ENCODE assay signal across 8 cellular contexts in the genomic region with DNA sequence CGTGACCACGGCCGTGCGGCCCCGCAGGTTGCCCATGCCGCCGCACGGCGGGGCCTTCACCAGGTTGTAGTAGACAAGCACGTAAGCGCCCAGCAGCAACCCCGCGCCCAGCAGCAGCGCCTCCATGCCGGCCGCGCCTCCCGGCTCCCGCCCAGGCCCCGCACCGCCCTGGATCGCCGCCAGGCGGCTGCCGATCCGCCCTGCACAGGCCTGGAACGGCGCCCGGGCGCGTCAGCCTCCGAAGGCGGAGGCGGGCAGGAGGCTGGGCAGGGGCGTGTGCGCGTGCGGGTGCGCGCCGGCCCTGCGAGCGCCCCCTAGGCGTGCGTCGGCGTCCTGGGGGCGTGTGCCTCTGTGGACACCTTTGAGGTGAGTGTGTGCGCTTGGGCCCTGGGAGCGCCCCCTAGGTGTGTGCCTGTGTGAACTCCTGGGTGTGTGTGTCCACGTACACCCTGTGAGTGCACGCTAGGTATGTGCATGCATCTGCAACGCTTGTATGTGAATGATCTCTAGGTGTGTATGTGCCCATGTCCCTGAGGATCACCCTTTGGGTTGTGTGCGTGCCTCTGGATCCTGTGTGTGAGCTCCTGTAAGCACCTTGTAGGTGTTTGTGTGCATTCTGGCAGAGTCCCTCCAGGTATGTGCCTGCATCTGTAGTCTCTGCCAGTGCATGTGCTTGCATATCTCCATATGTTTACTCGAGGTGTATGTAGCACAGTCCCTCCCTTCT. TPM values are rescaled to one million over a fixed set of nuclear protein-coding genes. Genes with fewer than 3 reads are reported as not detected.
DNase-seq lines count a peak whose midpoint lies in the region; ATAC-seq and TF ChIP-seq lines count a peak whose summit lies in the region.

A gene with protein sequence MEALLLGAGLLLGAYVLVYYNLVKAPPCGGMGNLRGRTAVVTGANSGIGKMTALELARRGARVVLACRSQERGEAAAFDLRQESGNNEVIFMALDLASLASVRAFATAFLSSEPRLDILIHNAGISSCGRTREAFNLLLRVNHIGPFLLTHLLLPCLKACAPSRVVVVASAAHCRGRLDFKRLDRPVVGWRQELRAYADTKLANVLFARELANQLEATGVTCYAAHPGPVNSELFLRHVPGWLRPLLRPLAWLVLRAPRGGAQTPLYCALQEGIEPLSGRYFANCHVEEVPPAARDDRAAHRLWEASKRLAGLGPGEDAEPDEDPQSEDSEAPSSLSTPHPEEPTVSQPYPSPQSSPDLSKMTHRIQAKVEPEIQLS (minus strand): TSS at position 261 of the 727 bp plus-strand sequence. CDS start 135 bp downstream, at position 126.

- intact Hi-C loops in heart left ventricle (cut with DNase I) (loop anchor here in 5 of 10 donors (5.0 kb wide), 3 partner anchors 44 to 141 kb away; no protein-coding TSS in a partner anchor), posterior cingulate gyrus (cut with DNase I) (loop anchor here (5.0 kb wide), 2 partner anchors 44 to 141 kb away; no protein-coding TSS in a partner anchor), upper lobe of right lung (cut with DNase I) (loop anchor here (10.0 kb wide), 1 partner anchor 58 kb away; the partner anchor contains the start of gene FAM222B)

- TF ChIP-seq POLR2A in heart left ventricle (IDR thresholded peaks at IDR 0.05): peak in 1 of 2 donors; percentile 38

- DNase-seq in NCI-H1417 treated with DMSO at 0.1 percent for 48 hours (lab: John Stamatoyannopoulos, UW) (peak; percentile 82), T-cell (peak; percentile 88 to 98 (median 93)), heart left ventricle (peak; percentile 89 to 96 (median 91)), posterior cingulate gyrus (peak; percentile 70 to 97 (median 80)), upper lobe of right lung (peak; percentile 96)

- H3K27me3 Mint-ChIP-seq in T-cell: no peaks in the 10 kb centered on the region

- H3K4me1 Mint-ChIP-seq in T-cell: peaks cover 38 to 42% (median 42%) of the 10 kb centered on the region in 3 donors

- H3K36me3 ChIP-seq in heart left ventricle (peaks cover 0 to 30% (median 24%) of the 10 kb centered on the region in 9 donors), upper lobe of right lung (peaks cover 26% of the 10 kb centered on the region)

- peak within 1 kb of the TSS; percentile 64 for H3K4me3 ChIP-seq in GM12875 (ENCODE audit: low read depth, low read length)
- H3K4me3 ChIP-seq in heart left ventricle: peak within 1 kb of the TSS; percentile 51 to 96 (median 76)
- peak within 1 kb of the TSS; percentile 73 for H3K4me3 ChIP-seq in upper lobe of right lung

- H3K4me1 ChIP-seq in heart left ventricle: peaks cover 0 to 40% (median 24%) of the 10 kb centered on the region in 12 donors
- peaks cover 26% of the 10 kb centered on the region for H3K4me1 ChIP-seq in upper lobe of right lung

- POLR2A ChIA-PET in T-cell (lab: Charles Lee): interaction anchor here in 1 of 2 donors (1.2 kb wide), 1 partner anchor 47 kb away, joined by 4 read pairs; no protein-coding TSS in a partner anchor

- H3K9me3 ChIP-seq in heart left ventricle (no peaks in the 10 kb centered on the region), upper lobe of right lung (no peaks in the 10 kb centered on the region)

- H3K4me3 Mint-ChIP-seq in T-cell: peak within 1 kb of the TSS; percentile 88 to 94 (median 89)

- H3K27ac ChIP-seq in adipose tissue (ENCODE audit: low read depth, low read length) (peak within 1 kb of the TSS; percentile 60), heart left ventricle (peak within 1 kb of the TSS in 11 of 12 donors; percentile 58 to 86 (median 78)), upper lobe of right lung (peak within 1 kb of the TSS; percentile 76)

- TF ChIP-seq CTCF in GM12875 (IDR thresholded peaks at IDR 0.05; ENCODE audit: borderline replicate concordance, insufficient read depth, low read depth, low read length): peak; percentile 99
- peak; percentile 67 to 93 (median 87) for TF ChIP-seq CTCF in heart left ventricle (IDR thresholded peaks at IDR 0.05)
- peak; percentile 90 for TF ChIP-seq CTCF in upper lobe of right lung (IDR thresholded peaks at IDR 0.05)

- ATAC-seq in HG02798 (IDR thresholded peaks at IDR 0.05; ENCODE audit: poor library complexity, unreplicated experiment): peak; percentile 90
- peak; percentile 86 to 93 (median 89) for ATAC-seq in T-cell (replicated peaks in 1 of 4)
- ATAC-seq in heart left ventricle: peak; percentile 65 to 92 (median 90)
- peak; percentile 97 for ATAC-seq in upper lobe of right lung

- H3K27ac Mint-ChIP-seq in T-cell: peak within 1 kb of the TSS; percentile 92 to 93

- no peaks in the 10 kb centered on the region for H3K27me3 ChIP-seq in heart left ventricle
- H3K27me3 ChIP-seq in upper lobe of right lung: no peaks in the 10 kb centered on the region

- WGBS in adipose tissue, 3 donors: 1% methylated on average over 46 to 55 of the region's 55 CpGs
- WGBS in heart left ventricle, 4 donors: 0 to 1% (median 1%) methylated on average over 35 to 55 of the region's 55 CpGs

- no peaks in the 10 kb centered on the region for H3K9me3 Mint-ChIP-seq in T-cell

- CTCF ChIA-PET in T-cell (lab: Charles Lee): interaction anchor here (0.6 to 4.2 kb wide), 8 partner anchors 9 to 139 kb away, joined by 3 to 22 read pairs (median 3); partner anchors contain the start of genes FAM222B (in 1 of the 2) and PHF12 (in 1 of the 2)

- peaks cover 28% of the 10 kb centered on the region for H3K36me3 Mint-ChIP-seq in T-cell

RNA-seq across cellular contexts. Expression of the gene that starts here (rescaled TPM):
- 10 to 100 TPM; 23.1 to 44.9 (median 39.7) TPM for total RNA-seq in T-cell
- polyA plus RNA-seq in adipose tissue: 1 to 10 TPM; 3.9 to 6.5 (median 5.3) TPM
- 1 to 10 TPM; 2.2 to 4.8 (median 2.6) TPM for total RNA-seq in heart left ventricle
- 1 to 10 TPM; 3.6 to 6.3 TPM for polyA plus RNA-seq in heart left ventricle
- 12.8 TPM for total RNA-seq in upper lobe of right lung

Comparison
In these comparisons a context has a peak if more than half of its experiments do, and no peak if none do; other contexts are left out.
1. Peak in every context shown above with its lines: DNase-seq, ATAC-seq, H3K4me3 ChIP-seq and H3K27ac ChIP-seq.